1 cellular context compared by ENCODE assay signal in genomic region chr4:6534050-6534449, GRCh38.
TF ChIP-seq lines count a peak whose summit lies in the region.

No MANE protein-coding gene starts in this region.

TF ChIP-seq in IMR-90, 13 proteins besides CTCF, POLR2A, EP300 and RAD21 (continued from another document):
- TF ChIP-seq ELK1 (IDR thresholded peaks at IDR 0.05; ENCODE audit: borderline replicate concordance, low read depth, low read length) (no peak), NFE2L2 (IDR thresholded peaks at IDR 0.05; ENCODE audit: low read depth, low read length) (no peak), MAFK (IDR thresholded peaks at IDR 0.05; ENCODE audit: low read depth, low read length) (no peak), BHLHE40 (IDR thresholded peaks at IDR 0.05; ENCODE audit: low read depth, low read length) (no peak), SMC3 (IDR thresholded peaks at IDR 0.05; ENCODE audit: low read depth, low read length) (no peak), CEBPB (IDR thresholded peaks at IDR 0.05; ENCODE audit: low read depth, low read length) (no peak), FOS (IDR thresholded peaks at IDR 0.05; ENCODE audit: low read depth, low read length) (no peak), RFX5 (IDR thresholded peaks at IDR 0.05; ENCODE audit: low read depth, low read length) (no peak), RCOR1 (IDR thresholded peaks at IDR 0.05; ENCODE audit: insufficient replicate concordance, low read length) (no peak)
- TF ChIP-seq, protein P1, sequence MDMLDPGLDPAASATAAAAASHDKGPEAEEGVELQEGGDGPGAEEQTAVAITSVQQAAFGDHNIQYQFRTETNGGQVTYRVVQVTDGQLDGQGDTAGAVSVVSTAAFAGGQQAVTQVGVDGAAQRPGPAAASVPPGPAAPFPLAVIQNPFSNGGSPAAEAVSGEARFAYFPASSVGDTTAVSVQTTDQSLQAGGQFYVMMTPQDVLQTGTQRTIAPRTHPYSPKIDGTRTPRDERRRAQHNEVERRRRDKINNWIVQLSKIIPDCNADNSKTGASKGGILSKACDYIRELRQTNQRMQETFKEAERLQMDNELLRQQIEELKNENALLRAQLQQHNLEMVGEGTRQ (IDR thresholded peaks at IDR 0.05; ENCODE audit: low read depth, low read length), result no peak
TF ChIP-seq in IMR-90: peak in this region for 0.
